1 cellular context compared by ENCODE assay signal in the genomic region with DNA sequence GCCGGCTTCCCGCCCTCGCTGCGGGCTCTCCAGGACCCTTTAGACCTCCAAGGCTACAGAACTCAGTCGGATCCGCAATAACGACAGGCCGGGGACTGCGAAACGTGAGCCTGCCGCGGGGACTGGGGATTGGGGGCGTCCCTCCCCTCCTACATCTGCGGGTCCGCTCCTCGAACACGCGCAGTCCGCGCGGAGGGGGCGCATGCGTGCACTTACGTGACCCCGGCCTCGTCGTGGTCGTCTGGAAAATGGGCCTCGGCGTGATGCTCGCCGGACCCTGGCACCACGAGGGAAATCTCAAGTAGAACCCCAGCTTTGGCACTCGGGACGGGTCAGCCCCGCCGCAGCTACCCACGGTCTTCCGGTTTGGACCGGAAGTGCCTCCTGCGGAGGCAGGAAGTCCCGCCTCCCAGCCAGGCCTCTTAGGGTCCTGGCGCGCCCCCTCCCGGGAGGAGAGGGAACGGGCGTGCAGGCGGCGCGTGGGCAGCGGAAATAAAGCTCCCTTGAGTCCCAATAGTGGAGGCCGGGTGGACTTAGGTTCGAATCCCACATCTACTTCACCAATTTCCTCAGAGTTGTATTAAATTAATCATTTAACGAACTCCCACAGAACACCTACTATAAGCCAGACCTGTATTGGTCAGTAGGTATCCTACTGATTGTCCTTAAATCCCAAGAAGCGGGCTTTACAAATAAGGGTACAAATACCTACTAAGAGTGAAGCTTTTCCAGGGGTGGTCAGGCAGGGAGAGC.
TF ChIP-seq lines count a peak whose summit lies in the region.

A gene with protein sequence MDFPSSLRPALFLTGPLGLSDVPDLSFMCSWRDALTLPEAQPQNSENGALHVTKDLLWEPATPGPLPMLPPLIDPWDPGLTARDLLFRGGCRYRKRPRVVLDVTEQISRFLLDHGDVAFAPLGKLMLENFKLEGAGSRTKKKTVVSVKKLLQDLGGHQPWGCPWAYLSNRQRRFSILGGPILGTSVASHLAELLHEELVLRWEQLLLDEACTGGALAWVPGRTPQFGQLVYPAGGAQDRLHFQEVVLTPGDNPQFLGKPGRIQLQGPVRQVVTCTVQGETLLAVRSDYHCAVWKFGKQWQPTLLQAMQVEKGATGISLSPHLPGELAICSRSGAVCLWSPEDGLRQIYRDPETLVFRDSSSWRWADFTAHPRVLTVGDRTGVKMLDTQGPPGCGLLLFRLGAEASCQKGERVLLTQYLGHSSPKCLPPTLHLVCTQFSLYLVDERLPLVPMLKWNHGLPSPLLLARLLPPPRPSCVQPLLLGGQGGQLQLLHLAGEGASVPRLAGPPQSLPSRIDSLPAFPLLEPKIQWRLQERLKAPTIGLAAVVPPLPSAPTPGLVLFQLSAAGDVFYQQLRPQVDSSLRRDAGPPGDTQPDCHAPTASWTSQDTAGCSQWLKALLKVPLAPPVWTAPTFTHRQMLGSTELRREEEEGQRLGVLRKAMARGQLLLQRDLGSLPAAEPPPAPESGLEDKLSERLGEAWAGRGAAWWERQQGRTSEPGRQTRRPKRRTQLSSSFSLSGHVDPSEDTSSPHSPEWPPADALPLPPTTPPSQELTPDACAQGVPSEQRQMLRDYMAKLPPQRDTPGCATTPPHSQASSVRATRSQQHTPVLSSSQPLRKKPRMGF (minus strand): TSS at position 373 of the 753 bp plus-strand sequence. CDS start 2,069 bp downstream, outside the sequence.

TF ChIP-seq in HepG2, 621 proteins besides CTCF, POLR2A, EP300 and RAD21 (continued from another document and continues in another):
- TF ChIP-seq, protein P1, sequence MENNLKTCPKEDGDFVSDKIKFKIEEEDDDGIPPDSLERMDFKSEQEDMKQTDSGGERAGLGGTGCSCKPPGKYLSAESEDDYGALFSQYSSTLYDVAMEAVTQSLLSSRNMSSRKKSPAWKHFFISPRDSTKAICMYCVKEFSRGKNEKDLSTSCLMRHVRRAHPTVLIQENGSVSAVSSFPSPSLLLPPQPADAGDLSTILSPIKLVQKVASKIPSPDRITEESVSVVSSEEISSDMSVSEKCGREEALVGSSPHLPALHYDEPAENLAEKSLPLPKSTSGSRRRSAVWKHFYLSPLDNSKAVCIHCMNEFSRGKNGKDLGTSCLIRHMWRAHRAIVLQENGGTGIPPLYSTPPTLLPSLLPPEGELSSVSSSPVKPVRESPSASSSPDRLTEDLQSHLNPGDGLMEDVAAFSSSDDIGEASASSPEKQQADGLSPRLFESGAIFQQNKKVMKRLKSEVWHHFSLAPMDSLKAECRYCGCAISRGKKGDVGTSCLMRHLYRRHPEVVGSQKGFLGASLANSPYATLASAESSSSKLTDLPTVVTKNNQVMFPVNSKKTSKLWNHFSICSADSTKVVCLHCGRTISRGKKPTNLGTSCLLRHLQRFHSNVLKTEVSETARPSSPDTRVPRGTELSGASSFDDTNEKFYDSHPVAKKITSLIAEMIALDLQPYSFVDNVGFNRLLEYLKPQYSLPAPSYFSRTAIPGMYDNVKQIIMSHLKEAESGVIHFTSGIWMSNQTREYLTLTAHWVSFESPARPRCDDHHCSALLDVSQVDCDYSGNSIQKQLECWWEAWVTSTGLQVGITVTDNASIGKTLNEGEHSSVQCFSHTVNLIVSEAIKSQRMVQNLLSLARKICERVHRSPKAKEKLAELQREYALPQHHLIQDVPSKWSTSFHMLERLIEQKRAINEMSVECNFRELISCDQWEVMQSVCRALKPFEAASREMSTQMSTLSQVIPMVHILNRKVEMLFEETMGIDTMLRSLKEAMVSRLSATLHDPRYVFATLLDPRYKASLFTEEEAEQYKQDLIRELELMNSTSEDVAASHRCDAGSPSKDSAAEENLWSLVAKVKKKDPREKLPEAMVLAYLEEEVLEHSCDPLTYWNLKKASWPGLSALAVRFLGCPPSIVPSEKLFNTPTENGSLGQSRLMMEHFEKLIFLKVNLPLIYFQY (CRISPR knock-in tag; IDR thresholded peaks at IDR 0.05; ENCODE audit: borderline replicate concordance): peak; percentile 46; the same call in 1 of the 2 replicates
- TF ChIP-seq, protein P2, sequence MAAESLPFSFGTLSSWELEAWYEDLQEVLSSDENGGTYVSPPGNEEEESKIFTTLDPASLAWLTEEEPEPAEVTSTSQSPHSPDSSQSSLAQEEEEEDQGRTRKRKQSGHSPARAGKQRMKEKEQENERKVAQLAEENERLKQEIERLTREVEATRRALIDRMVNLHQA (CRISPR knock-in tag; IDR thresholded peaks at IDR 0.05): no peak
- peak; percentile 55; the same call in 1 of the 2 replicates for TF ChIP-seq ZNF547 (CRISPR knock-in tag; IDR thresholded peaks at IDR 0.05)
- TF ChIP-seq CHCHD3 (CRISPR knock-in tag; IDR thresholded peaks at IDR 0.05): 0 out of 2 replicates have a peak, but pooled peaks have one; percentile 31
- TF ChIP-seq ZSCAN29 (CRISPR knock-in tag; conservative IDR thresholded peaks at IDR 0.05): 0 out of 2 replicates have a peak, but pooled peaks have one; percentile 34
- TF ChIP-seq ZFP37 (CRISPR knock-in tag; IDR thresholded peaks at IDR 0.05; ENCODE audit: borderline replicate concordance): no peak
- TF ChIP-seq NR1H2 (CRISPR knock-in tag; IDR thresholded peaks at IDR 0.05; ENCODE audit: borderline replicate concordance, low read depth): peak; percentile 35; the same call in 1 of the 2 replicates
- TF ChIP-seq ZNF878 (CRISPR knock-in tag; IDR thresholded peaks at IDR 0.05): 0 out of 2 replicates have a peak, but pooled peaks have one; percentile 29
- TF ChIP-seq NFRKB (IDR thresholded peaks at IDR 0.05): no peak
- 0 out of 2 replicates have a peak, but pooled peaks have one; percentile 34 for TF ChIP-seq NFYC (CRISPR knock-in tag; IDR thresholded peaks at IDR 0.05)
- TF ChIP-seq ZNF839 (CRISPR knock-in tag; IDR thresholded peaks at IDR 0.05; ENCODE audit: borderline replicate concordance): peak; percentile 91; the same call in 1 of the 2 replicates
- TF ChIP-seq IKZF4 (CRISPR knock-in tag; IDR thresholded peaks at IDR 0.05; ENCODE audit: borderline replicate concordance, low read depth, not compliant biosample characterization): peak; percentile 77
- TF ChIP-seq, protein P3, sequence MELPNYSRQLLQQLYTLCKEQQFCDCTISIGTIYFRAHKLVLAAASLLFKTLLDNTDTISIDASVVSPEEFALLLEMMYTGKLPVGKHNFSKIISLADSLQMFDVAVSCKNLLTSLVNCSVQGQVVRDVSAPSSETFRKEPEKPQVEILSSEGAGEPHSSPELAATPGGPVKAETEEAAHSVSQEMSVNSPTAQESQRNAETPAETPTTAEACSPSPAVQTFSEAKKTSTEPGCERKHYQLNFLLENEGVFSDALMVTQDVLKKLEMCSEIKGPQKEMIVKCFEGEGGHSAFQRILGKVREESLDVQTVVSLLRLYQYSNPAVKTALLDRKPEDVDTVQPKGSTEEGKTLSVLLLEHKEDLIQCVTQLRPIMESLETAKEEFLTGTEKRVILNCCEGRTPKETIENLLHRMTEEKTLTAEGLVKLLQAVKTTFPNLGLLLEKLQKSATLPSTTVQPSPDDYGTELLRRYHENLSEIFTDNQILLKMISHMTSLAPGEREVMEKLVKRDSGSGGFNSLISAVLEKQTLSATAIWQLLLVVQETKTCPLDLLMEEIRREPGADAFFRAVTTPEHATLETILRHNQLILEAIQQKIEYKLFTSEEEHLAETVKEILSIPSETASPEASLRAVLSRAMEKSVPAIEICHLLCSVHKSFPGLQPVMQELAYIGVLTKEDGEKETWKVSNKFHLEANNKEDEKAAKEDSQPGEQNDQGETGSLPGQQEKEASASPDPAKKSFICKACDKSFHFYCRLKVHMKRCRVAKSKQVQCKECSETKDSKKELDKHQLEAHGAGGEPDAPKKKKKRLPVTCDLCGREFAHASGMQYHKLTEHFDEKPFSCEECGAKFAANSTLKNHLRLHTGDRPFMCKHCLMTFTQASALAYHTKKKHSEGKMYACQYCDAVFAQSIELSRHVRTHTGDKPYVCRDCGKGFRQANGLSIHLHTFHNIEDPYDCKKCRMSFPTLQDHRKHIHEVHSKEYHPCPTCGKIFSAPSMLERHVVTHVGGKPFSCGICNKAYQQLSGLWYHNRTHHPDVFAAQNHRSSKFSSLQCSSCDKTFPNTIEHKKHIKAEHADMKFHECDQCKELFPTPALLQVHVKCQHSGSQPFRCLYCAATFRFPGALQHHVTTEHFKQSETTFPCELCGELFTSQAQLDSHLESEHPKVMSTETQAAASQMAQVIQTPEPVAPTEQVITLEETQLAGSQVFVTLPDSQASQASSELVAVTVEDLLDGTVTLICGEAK (IDR thresholded peaks at IDR 0.05): peak; percentile 92
- TF ChIP-seq, protein P3 (CRISPR knock-in tag; IDR thresholded peaks at IDR 0.05): no peak
- peak; percentile 71; the same call in 1 of the 2 replicates for TF ChIP-seq MTA1 (CRISPR knock-in tag; IDR thresholded peaks at IDR 0.05; ENCODE audit: borderline replicate concordance)
- TF ChIP-seq, protein P4, sequence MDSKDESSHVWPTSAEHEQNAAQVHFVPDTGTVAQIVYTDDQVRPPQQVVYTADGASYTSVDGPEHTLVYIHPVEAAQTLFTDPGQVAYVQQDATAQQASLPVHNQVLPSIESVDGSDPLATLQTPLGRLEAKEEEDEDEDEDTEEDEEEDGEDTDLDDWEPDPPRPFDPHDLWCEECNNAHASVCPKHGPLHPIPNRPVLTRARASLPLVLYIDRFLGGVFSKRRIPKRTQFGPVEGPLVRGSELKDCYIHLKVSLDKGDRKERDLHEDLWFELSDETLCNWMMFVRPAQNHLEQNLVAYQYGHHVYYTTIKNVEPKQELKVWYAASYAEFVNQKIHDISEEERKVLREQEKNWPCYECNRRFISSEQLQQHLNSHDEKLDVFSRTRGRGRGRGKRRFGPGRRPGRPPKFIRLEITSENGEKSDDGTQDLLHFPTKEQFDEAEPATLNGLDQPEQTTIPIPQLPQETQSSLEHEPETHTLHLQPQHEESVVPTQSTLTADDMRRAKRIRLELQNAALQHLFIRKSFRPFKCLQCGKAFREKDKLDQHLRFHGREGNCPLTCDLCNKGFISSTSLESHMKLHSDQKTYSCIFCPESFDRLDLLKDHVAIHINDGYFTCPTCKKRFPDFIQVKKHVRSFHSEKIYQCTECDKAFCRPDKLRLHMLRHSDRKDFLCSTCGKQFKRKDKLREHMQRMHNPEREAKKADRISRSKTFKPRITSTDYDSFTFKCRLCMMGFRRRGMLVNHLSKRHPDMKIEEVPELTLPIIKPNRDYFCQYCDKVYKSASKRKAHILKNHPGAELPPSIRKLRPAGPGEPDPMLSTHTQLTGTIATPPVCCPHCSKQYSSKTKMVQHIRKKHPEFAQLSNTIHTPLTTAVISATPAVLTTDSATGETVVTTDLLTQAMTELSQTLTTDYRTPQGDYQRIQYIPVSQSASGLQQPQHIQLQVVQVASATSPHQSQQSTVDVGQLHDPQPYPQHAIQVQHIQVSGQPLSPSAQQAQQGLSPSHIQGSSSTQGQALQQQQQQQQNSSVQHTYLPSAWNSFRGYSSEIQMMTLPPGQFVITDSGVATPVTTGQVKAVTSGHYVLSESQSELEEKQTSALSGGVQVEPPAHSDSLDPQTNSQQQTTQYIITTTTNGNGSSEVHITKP (CRISPR knock-in tag; IDR thresholded peaks at IDR 0.05; ENCODE audit: low read depth): peak; percentile 46; the same call in 1 of the 2 replicates
- TF ChIP-seq, protein P5, sequence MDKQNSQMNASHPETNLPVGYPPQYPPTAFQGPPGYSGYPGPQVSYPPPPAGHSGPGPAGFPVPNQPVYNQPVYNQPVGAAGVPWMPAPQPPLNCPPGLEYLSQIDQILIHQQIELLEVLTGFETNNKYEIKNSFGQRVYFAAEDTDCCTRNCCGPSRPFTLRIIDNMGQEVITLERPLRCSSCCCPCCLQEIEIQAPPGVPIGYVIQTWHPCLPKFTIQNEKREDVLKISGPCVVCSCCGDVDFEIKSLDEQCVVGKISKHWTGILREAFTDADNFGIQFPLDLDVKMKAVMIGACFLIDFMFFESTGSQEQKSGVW (CRISPR knock-in tag; IDR thresholded peaks at IDR 0.05; ENCODE audit: borderline replicate concordance): no peak
